ENCODE assay signal across 8 cellular contexts in genomic region chr11:33899383-33900037, GRCh38. TPM values are rescaled to one million over a fixed set of nuclear protein-coding genes. Genes with fewer than 3 reads are reported as not detected.
DNase-seq lines count a peak whose midpoint lies in the region; ATAC-seq and TF ChIP-seq lines count a peak whose summit lies in the region.

No MANE protein-coding gene starts in this region.

- H3K36me3 Mint-ChIP-seq in CD14-positive monocyte = peaks cover 0 to 5% of the 10 kb centered on the region in 2 donors

- H3K9me3 ChIP-seq in Peyer's patch = no peaks in the 10 kb centered on the region

- peak overlapping the region in 1 of 2 donors; percentile 52 for H3K4me3 Mint-ChIP-seq in CD14-positive monocyte

- no peak for TF ChIP-seq CTCF in CD14-positive monocyte (IDR thresholded peaks at IDR 0.05)
- TF ChIP-seq CTCF in Peyer's patch (IDR thresholded peaks at IDR 0.05) = no peak

- H3K36me3 ChIP-seq in Peyer's patch = no peaks in the 10 kb centered on the region

- peaks cover 65% of the 10 kb centered on the region for H3K4me1 Mint-ChIP-seq in CD14-positive monocyte

- H3K4me1 ChIP-seq in Peyer's patch = peaks cover 0 to 7% (median 0%) of the 10 kb centered on the region in 4 donors

- no peak for DNase-seq in CD14-positive monocyte (ENCODE audit: low spot score)
- DNase-seq in Peyer's patch = peak in 1 of 3 donors; percentile 78
- DNase-seq in fibroblast of the conjunctiva (ENCODE audit: low read depth) = peak; percentile 45
- peak; percentile 27 for DNase-seq in occipital lobe (lab: John Stamatoyannopoulos, UW)
- DNase-seq in stimulated activated CD4-positive, alpha-beta T cell treated with anti-CD3 and anti-CD28 coated beads, Interleukin-1b, Interleukin-23, amount 100 ng/mL, for 48 hours = no peak
- no peak for DNase-seq in T-helper 9 cell

- peaks cover 0 to 1% (median 0%) of the 10 kb centered on the region in 3 donors for H3K27me3 Mint-ChIP-seq in CD14-positive monocyte (ENCODE audit: low read depth in 3 of 3)

- ATAC-seq in HG03342 (IDR thresholded peaks at IDR 0.05; ENCODE audit: unreplicated experiment) (no peak), GM18909 (IDR thresholded peaks at IDR 0.05; ENCODE audit: poor library complexity, unreplicated experiment) (no peak)

- H3K27ac Mint-ChIP-seq in CD14-positive monocyte = peak overlapping the region; percentile 22 to 89 (median 76)

- no peak overlapping the region for H3K4me3 ChIP-seq in Peyer's patch

- no peak for TF ChIP-seq POLR2A in Peyer's patch (IDR thresholded peaks at IDR 0.05)

- H3K27ac ChIP-seq in Peyer's patch = peak overlapping the region in 3 of 4 donors; percentile 21 to 45 (median 37)

- H3K27me3 ChIP-seq in Peyer's patch = no peaks in the 10 kb centered on the region

- no peaks in the 10 kb centered on the region for H3K9me3 Mint-ChIP-seq in CD14-positive monocyte

- intact Hi-C loops in CD14-positive monocyte (cut with micrococcal nuclease) = loop anchor here in 1 of 2 donors (5.0 kb wide), 1 partner anchor 32 kb away; no protein-coding TSS in a partner anchor

RNA-seq across cellular contexts. Expression of gene LMO2, which starts 7.6 kb away (rescaled TPM):
- polyA plus RNA-seq in CD14-positive monocyte = 10 to 100 TPM; 48.8 to 75.8 TPM
- total RNA-seq in Peyer's patch (1 to 10 TPM; 5.1 to 9.1 (median 7.2) TPM), occipital lobe (18.4 TPM)

Comparison
In these comparisons a context has a peak if more than half of its experiments do, and no peak if none do; other contexts are left out.
1. DNase-seq: peak in fibroblast of the conjunctiva (single experiment) and occipital lobe (single experiment); none in CD14-positive monocyte (single experiment), stimulated activated CD4-positive, alpha-beta T cell treated with anti-CD3 and anti-CD28 coated beads, Interleukin-1b, Interleukin-23, amount 100 ng/mL, for 48 hours (single experiment) and T-helper 9 cell (single experiment).